In the genomic region with DNA sequence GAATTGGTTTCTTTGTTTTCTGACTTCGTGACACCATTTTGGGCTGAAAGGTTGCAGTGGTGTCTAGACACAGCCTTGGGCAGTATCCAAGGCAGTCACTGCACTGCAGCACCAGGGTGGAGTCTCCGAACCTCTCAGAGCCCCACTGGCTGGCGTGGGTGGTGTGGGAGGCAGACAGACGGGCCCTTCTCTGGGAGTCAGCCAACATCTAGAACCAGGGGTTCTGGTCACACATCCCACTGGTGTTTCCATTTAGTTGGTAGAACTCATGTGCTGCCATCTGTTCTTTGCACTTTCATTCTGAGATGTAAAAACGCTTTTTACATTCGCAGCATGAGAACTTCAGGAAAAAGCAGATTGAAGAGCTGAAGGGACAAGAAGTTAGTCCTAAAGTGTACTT, we compare ENCODE assay signal across 21 cellular contexts. TPM values are rescaled to one million over a fixed set of nuclear protein-coding genes. Genes with fewer than 3 reads are reported as not detected.
DNase-seq lines count a peak whose midpoint lies in the region; ATAC-seq and TF ChIP-seq lines count a peak whose summit lies in the region.
"Had no signal": no experiment of that assay in that cellular context is flagged by ENCODE, and none has a peak within 500 bp of the region (broad histone marks: within the 10 kb centered on the region; RNA-seq: fewer than 3 reads in every experiment).

No MANE protein-coding gene starts in this region.

- H3K9me3 ChIP-seq in neural cell (ENCODE audit: low read length) = no peaks in the 10 kb centered on the region
- H3K9me3 ChIP-seq: Caco-2, SK-N-SH had no signal

- no peaks in the 10 kb centered on the region for H3K27me3 Mint-ChIP-seq in chondrocyte (ENCODE audit: low read depth)

- H3K79me2 ChIP-seq in neural cell (replicated peaks; ENCODE audit: insufficient read depth, low read length) = peaks cover 46% of the 10 kb centered on the region

- peaks cover 35% of the 10 kb centered on the region for H3K36me3 Mint-ChIP-seq in chondrocyte (ENCODE audit: low read depth)
- H3K36me3 Mint-ChIP-seq: CD4-positive, CD25-positive, alpha-beta regulatory T cell; IgD-negative memory B cell had no signal

- no peak for TF ChIP-seq RAD21 in neural cell (conservative IDR thresholded peaks at IDR 0.05)

- H3K27me3 ChIP-seq in neural cell (ENCODE audit: insufficient read depth, low read depth, low read length) = no peaks in the 10 kb centered on the region

- no peaks in the 10 kb centered on the region for H3K9me3 Mint-ChIP-seq in chondrocyte (ENCODE audit: low read depth)
- H3K9me3 Mint-ChIP-seq: IgD-negative memory B cell had no signal

- in situ Hi-C loops in SK-MEL-5 (cut with HindIII; ENCODE audit: low pct_unique_long_range_greater_than_20kb, low sequenced_read_pairs) = no loop called here
- in situ Hi-C loops in ACHN (cut with HindIII; ENCODE audit: low pct_ligation_motif_present, low pct_unique_long_range_greater_than_20kb, low sequenced_read_pairs) = no loop called here

- TF ChIP-seq EP300 in neural cell (conservative IDR thresholded peaks at IDR 0.05; ENCODE audit: poor library complexity, severe bottlenecking) = no peak

- H3K4me3 ChIP-seq in neural cell (ENCODE audit: low read length) = peak overlapping the region; percentile 89

- no peak overlapping the region for H3K27ac ChIP-seq in neural cell (ENCODE audit: low read length)

- ATAC-seq in GM21528 (IDR thresholded peaks at IDR 0.05; ENCODE audit: low FRiP score, unreplicated experiment) (no peak), GM18867 (IDR thresholded peaks at IDR 0.05; ENCODE audit: unreplicated experiment) (no peak)

- peak overlapping the region; percentile 4 for H3K4me3 Mint-ChIP-seq in chondrocyte (ENCODE audit: unreplicated experiment)
- H3K4me3 Mint-ChIP-seq: CD4-positive, CD25-positive, alpha-beta regulatory T cell; IgD-negative memory B cell had no signal

- peak overlapping the region; percentile 93 for H3K4me2 ChIP-seq in neural cell (ENCODE audit: low read length)
- H3K4me2 ChIP-seq: SK-N-SH had no signal

- H3K9me2 ChIP-seq in neural cell (ENCODE audit: insufficient read depth, low read length) = no peaks in the 10 kb centered on the region
- H3K9me2 ChIP-seq: SK-N-SH had no signal

- peaks cover 38% of the 10 kb centered on the region for H3K36me3 ChIP-seq in neural cell (ENCODE audit: insufficient read depth, low read length)

- peaks cover 43% of the 10 kb centered on the region for H3K4me1 Mint-ChIP-seq in chondrocyte (ENCODE audit: low read depth)

- H4K20me1 ChIP-seq in neural cell (ENCODE audit: insufficient read depth) = peaks cover 38% of the 10 kb centered on the region

- no peak overlapping the region for H3K9ac ChIP-seq in neural cell (ENCODE audit: low read length)
- H3K9ac ChIP-seq: SK-N-SH had no signal

- H3K27ac Mint-ChIP-seq in chondrocyte (ENCODE audit: unreplicated experiment) = peak overlapping the region; percentile 55
- H3K27ac Mint-ChIP-seq: CD4-positive, CD25-positive, alpha-beta regulatory T cell; IgD-negative memory B cell had no signal

- peak; percentile 27 for DNase-seq in Ammon's horn (ENCODE audit: low spot score)
- peak; percentile 26 for DNase-seq in SK-MEL-5 (ENCODE audit: low read depth, low spot score)
- no peak for DNase-seq in chondrocyte (ENCODE audit: low spot score)
- no peak for DNase-seq in ACHN
- DNase-seq in activated T-cell treated with anti-CD3 and anti-CD28 coated beads, Interleukin-2, amount 50 U/mL, for 48 hours = no peak
- DNase-seq: Caco-2; CD4-positive, CD25-positive, alpha-beta regulatory T cell; DMS153; NCI-H1105 treated with DMSO at 0.1 percent for 48 hours; NCI-H1694; NCI-H2081 treated with DMSO at 0.1 percent for 48 hours; NCI-H2171 treated with DMSO at 0.1 percent for 48 hours; NCI-H446; NCI-H526 treated with DMSO at 0.1 percent for 48 hours; RPMI8226; SHP77; SK-N-SH had no signal

- H3F3A ChIP-seq in neural cell (ENCODE audit: insufficient read depth, low read length, poor library complexity, severe bottlenecking) = peaks cover 11% of the 10 kb centered on the region

- no peak overlapping the region for H2AFZ ChIP-seq in neural cell (ENCODE audit: low read depth, low read length)

- TF ChIP-seq CTCF in chondrocyte (IDR thresholded peaks at IDR 0.05) (no peak), neural cell (IDR thresholded peaks at IDR 0.05; ENCODE audit: poor library complexity, severe bottlenecking) (no peak)

TF ChIP-seq in neural cell, 6 proteins besides CTCF, POLR2A, EP300 and RAD21:
- no peak for TF ChIP-seq MXI1 (conservative IDR thresholded peaks at IDR 0.05; ENCODE audit: poor library complexity, severe bottlenecking)
- TF ChIP-seq TAF1 (IDR thresholded peaks at IDR 0.05; ENCODE audit: low read depth) = no peak
- TF ChIP-seq POLR2AphosphoS5 (IDR thresholded peaks at IDR 0.05) = no peak
- TF ChIP-seq EZH2 (IDR thresholded peaks at IDR 0.05; ENCODE audit: borderline replicate concordance, insufficient read depth, low read length, poor library complexity, severe bottlenecking) = no peak
- TF ChIP-seq SMC3 (conservative IDR thresholded peaks at IDR 0.05; ENCODE audit: poor library complexity) = no peak

RNA-seq across cellular contexts. Expression of a gene that starts 3.6 kb away (rescaled TPM):
- total RNA-seq in SK-MEL-5 (2014; rRNA removed; shearing (Covaris generic)) = not detected in 2 replicates
- not detected in 2 replicates for polyA plus RNA-seq in SK-MEL-5 (2015; cell fraction: cytosol; rRNA removed)
- polyA plus RNA-seq in SK-MEL-5 (2015; cell fraction: nucleus; rRNA removed) = not detected in 2 replicates
- total RNA-seq in chondrocyte = 771 to 856 TPM (median 807 TPM) in 3 replicates
- polyA plus RNA-seq in neural cell = 5,099 and 5,212 TPM in 2 replicates
- 1,409 and 1,651 TPM in 2 replicates for polyA minus RNA-seq in neural cell
- total RNA-seq: CD4-positive, CD25-positive, alpha-beta regulatory T cell had no signal
- polyA plus RNA-seq: CD4-positive, CD25-positive, alpha-beta regulatory T cell had no signal

RNA-seq across cellular contexts. Expression of a gene that starts 46.0 kb away (rescaled TPM):
- 10.9 and 15.5 TPM in 2 replicates for total RNA-seq in SK-MEL-5 (2014; rRNA removed; shearing (Covaris generic))
- 12.2 and 14.4 TPM in 2 replicates for polyA plus RNA-seq in SK-MEL-5 (2015; cell fraction: cytosol; rRNA removed)
- 10.0 and 15.4 TPM in 2 replicates for polyA plus RNA-seq in SK-MEL-5 (2015; cell fraction: nucleus; rRNA removed)
- total RNA-seq in chondrocyte = 111 to 192 TPM (median 119 TPM) in 3 replicates
- 41.9 and 54.9 TPM in 2 replicates for polyA plus RNA-seq in neural cell
- 83.8 and 119 TPM in 2 replicates for polyA minus RNA-seq in neural cell
- total RNA-seq: CD4-positive, CD25-positive, alpha-beta regulatory T cell had no signal
- polyA plus RNA-seq: CD4-positive, CD25-positive, alpha-beta regulatory T cell had no signal

Comparison
In these comparisons a context has a peak if more than half of its experiments do, and no peak if none do; other contexts are left out.
1. DNase-seq: peak in Ammon's horn (single experiment) and SK-MEL-5 (single experiment); none in chondrocyte (single experiment), ACHN (single experiment) and activated T-cell treated with anti-CD3 and anti-CD28 coated beads, Interleukin-2, amount 50 U/mL, for 48 hours (0 of 2).
2. RNA of a gene that starts 3.6 kb away (total RNA-seq): 771 to 856 TPM in chondrocyte; not detected in SK-MEL-5; every median in the first group is over 100 times any median in the second.